In genomic region chr5:124655943-124656459, GRCh38 we compare ENCODE assay signal across 8 cellular contexts.
A peak's percentile ranks its signal among the peaks of the same experiment; 100 is the strongest.
DNase-seq lines count a peak whose midpoint lies in the region; ATAC-seq, FAIRE-seq and TF ChIP-seq lines count a peak whose summit lies in the region.

No MANE protein-coding gene starts in this region.

- no peak for FAIRE-seq in small intestine (lab: Jason Lieb, UNC)

- peaks cover 13% of the 10 kb centered on the region for H3K4me1 ChIP-seq in Loucy (ENCODE audit: insufficient read depth, low read length, poor library complexity, severe bottlenecking)
- peaks cover 34% of the 10 kb centered on the region for H3K4me1 ChIP-seq in RWPE2 (ENCODE audit: insufficient read depth, poor library complexity, severe bottlenecking)
- H3K4me1 ChIP-seq in foreskin keratinocyte = peaks cover 20% of the 10 kb centered on the region
- peaks cover 15 to 34% of the 10 kb centered on the region in 2 donors for H3K4me1 ChIP-seq in small intestine (ENCODE audit: control insufficient read depth in 2 of 2, insufficient read depth in 1 of 2, low read depth in 1 of 2, low read length in 1 of 2)

- TF ChIP-seq CTCF in Loucy (conservative IDR thresholded peaks at IDR 0.05; ENCODE audit: low read length) = no peak
- TF ChIP-seq CTCF in RWPE2 (IDR thresholded peaks at IDR 0.05; ENCODE audit: poor library complexity, severe bottlenecking) = no peak
- no peak for TF ChIP-seq CTCF in foreskin keratinocyte (conservative IDR thresholded peaks at IDR 0.05)

- no peak overlapping the region for H2AFZ ChIP-seq in Loucy (ENCODE audit: low read length)

- H3K27me3 ChIP-seq in Loucy (ENCODE audit: insufficient read depth, low read length, poor library complexity, severe bottlenecking) (peaks cover 40% of the 10 kb centered on the region), RWPE2 (ENCODE audit: insufficient read depth, poor library complexity, severe bottlenecking) (no peaks in the 10 kb centered on the region), foreskin keratinocyte (no peaks in the 10 kb centered on the region), small intestine (ENCODE audit: control insufficient read depth in 2 of 2, insufficient read depth in 2 of 2, low read length in 2 of 2) (no peaks in the 10 kb centered on the region)

- peak overlapping the region; percentile 51 for H3K4me2 ChIP-seq in Loucy (ENCODE audit: low read depth, low read length, poor library complexity, severe bottlenecking)

- H3K27ac ChIP-seq in RWPE2 (ENCODE audit: poor library complexity, severe bottlenecking) = peak overlapping the region; percentile 83
- peak overlapping the region; percentile 37 for H3K27ac ChIP-seq in foreskin keratinocyte
- H3K27ac ChIP-seq in small intestine (ENCODE audit: low read depth in 1 of 2, low read length in 1 of 2) = peak overlapping the region; percentile 76 to 79

- H3K36me3 ChIP-seq in Loucy (ENCODE audit: insufficient read depth, low read length) = no peaks in the 10 kb centered on the region
- no peaks in the 10 kb centered on the region for H3K36me3 ChIP-seq in RWPE2 (ENCODE audit: low read depth)
- H3K36me3 ChIP-seq in small intestine (ENCODE audit: control insufficient read depth in 2 of 2, insufficient read depth in 2 of 2, low read length in 2 of 2) = no peaks in the 10 kb centered on the region

- H3K9me2 ChIP-seq in Loucy (replicated peaks; ENCODE audit: low read depth, low read length) = no peaks in the 10 kb centered on the region

- 8 to 38% (median 14%) methylated on average over 5 of the region's 5 CpGs for whole genome bisulfite sequencing in small intestine, 3 donors

- H3K4me3 ChIP-seq in Loucy (ENCODE audit: low read length, poor library complexity, severe bottlenecking) = peak overlapping the region; percentile 38
- peak overlapping the region; percentile 8 for H3K4me3 ChIP-seq in RWPE2 (ENCODE audit: severe bottlenecking)
- no peak overlapping the region for H3K4me3 ChIP-seq in small intestine (ENCODE audit: low read depth in 1 of 2, low read length in 2 of 2)

- peak; percentile 85 for ATAC-seq in RWPE2 (ENCODE audit: low read depth)
- ATAC-seq in foreskin keratinocyte = peak; percentile 83
- no peak for ATAC-seq in HG02588 (IDR thresholded peaks at IDR 0.05; ENCODE audit: unreplicated experiment)
- no peak for ATAC-seq in HG03139 (IDR thresholded peaks at IDR 0.05; ENCODE audit: unreplicated experiment)

- no peaks in the 10 kb centered on the region for H4K20me1 ChIP-seq in Loucy (ENCODE audit: insufficient read depth, low read length, poor library complexity, severe bottlenecking)

- DNase-seq in DMS79 treated with DMSO at 0.1 percent for 48 hours (lab: John Stamatoyannopoulos, UW) (peak; percentile 82), RWPE2 (ENCODE audit: low spot score) (no peak), foreskin keratinocyte (peak; percentile 91 to 95), small intestine (peak; percentile 98), COLO829 (ENCODE audit: low spot score) (no peak)

- no peaks in the 10 kb centered on the region for H3F3A ChIP-seq in Loucy (ENCODE audit: low read depth)

- H3K79me2 ChIP-seq in Loucy (ENCODE audit: insufficient read depth, low read length) = no peaks in the 10 kb centered on the region

- no peak overlapping the region for H3K9ac ChIP-seq in Loucy (ENCODE audit: low read depth, low read length, poor library complexity, severe bottlenecking)

- H3K9me3 ChIP-seq in Loucy (ENCODE audit: insufficient read depth, low read depth, low read length) (no peaks in the 10 kb centered on the region), RWPE2 (ENCODE audit: severe bottlenecking) (no peaks in the 10 kb centered on the region), small intestine (ENCODE audit: control insufficient read depth, low read depth) (no peaks in the 10 kb centered on the region)

Comparison
In these comparisons a context has a peak if more than half of its experiments do, and no peak if none do; other contexts are left out.
1. DNase-seq: peak in DMS79 treated with DMSO at 0.1 percent for 48 hours (single experiment), foreskin keratinocyte (2 of 2) and small intestine (single experiment); none in RWPE2 (single experiment) and COLO829 (single experiment).
2. H3K4me3 ChIP-seq: peak in Loucy (single experiment) and RWPE2 (single experiment); none in small intestine (0 of 2).
3. ATAC-seq: peak in RWPE2 (single experiment) and foreskin keratinocyte (single experiment); none in HG02588 (single experiment) and HG03139 (single experiment).
4. Peak in every context shown above with its lines, with median percentiles within 50 percentile points of each other: H3K27ac ChIP-seq.